ENCODE assay signal across 2 cellular contexts in genomic region chr19:32673573-32673972, GRCh38.
A peak's percentile ranks its signal among the peaks of the same experiment; 100 is the strongest.
TF ChIP-seq lines count a peak whose summit lies in the region.

No MANE protein-coding gene starts in this region.

TF ChIP-seq in GM23338, 12 proteins besides CTCF, POLR2A, EP300 and RAD21:
- TF ChIP-seq JUNB (IDR thresholded peaks at IDR 0.05; ENCODE audit: unreplicated experiment) (no peak), EZH2phosphoT487 (IDR thresholded peaks at IDR 0.05; ENCODE audit: unreplicated experiment) (no peak), ZNF331 (CRISPR knock-in tag; IDR thresholded peaks at IDR 0.05; ENCODE audit: low read depth) (no peak), POLR2AphosphoS5 (IDR thresholded peaks at IDR 0.05; ENCODE audit: low read depth) (no peak), NANOG (IDR thresholded peaks at IDR 0.05; ENCODE audit: borderline replicate concordance) (no peak), REST (IDR thresholded peaks at IDR 0.05; ENCODE audit: unreplicated experiment) (no peak), ZNF114 (CRISPR knock-in tag; IDR thresholded peaks at IDR 0.05) (no peak), STAT1 (IDR thresholded peaks at IDR 0.05; ENCODE audit: unreplicated experiment) (no peak), CREB1 (CRISPR knock-in tag; IDR thresholded peaks at IDR 0.05; ENCODE audit: low read depth) (no peak), ZNF462 (CRISPR knock-in tag; IDR thresholded peaks at IDR 0.05) (no peak), EZH2 (IDR thresholded peaks at IDR 0.05; ENCODE audit: low read depth, unreplicated experiment) (no peak), ETS1 (IDR thresholded peaks at IDR 0.05) (no peak)

TF ChIP-seq in HepG2, 621 proteins besides CTCF, POLR2A, EP300 and RAD21:
- no peak for TF ChIP-seq ZNF782 (CRISPR knock-in tag; IDR thresholded peaks at IDR 0.05; ENCODE audit: borderline replicate concordance)
- 0 out of 2 replicates have a peak, but pooled peaks have one; percentile 23 for TF ChIP-seq HNF1B (CRISPR knock-in tag; IDR thresholded peaks at IDR 0.05)
